In genomic region chr7:32479574-32480200, GRCh38 we compare ENCODE assay signal across 8 cellular contexts. TPM values are rescaled to one million over a fixed set of nuclear protein-coding genes. Genes with fewer than 3 reads are reported as not detected.
DNase-seq lines count a peak whose midpoint lies in the region; ATAC-seq and TF ChIP-seq lines count a peak whose summit lies in the region.

No MANE protein-coding gene starts in this region.

- intact Hi-C loops in left ventricle myocardium inferior (cut with micrococcal nuclease) (no loop called here), cardiac septum (cut with DNase I) (loop anchor here (2.0 to 10.0 kb wide), 2 partner anchors 269 to 735 kb away; no protein-coding TSS in a partner anchor), psoas muscle (cut with DNase I) (loop anchor here (5.0 to 10.0 kb wide), 3 partner anchors 267 to 737 kb away; no protein-coding TSS in a partner anchor)

- TF ChIP-seq CTCF in left ventricle myocardium inferior (IDR thresholded peaks at IDR 0.05; ENCODE audit: borderline replicate concordance), result peak; percentile 81
- TF ChIP-seq CTCF in LNCAP (IDR thresholded peaks at IDR 0.05), result peak; percentile 79
- TF ChIP-seq CTCF in Peyer's patch (IDR thresholded peaks at IDR 0.05), result peak in 4 of 6 experiments; percentile 60 to 78 (median 70)
- TF ChIP-seq CTCF in psoas muscle (IDR thresholded peaks at IDR 0.05), result peak; percentile 69

- no peak for DNase-seq in left ventricle myocardium inferior
- DNase-seq in cardiac septum (ENCODE audit: low spot score), result no peak
- no peak for DNase-seq in Peyer's patch
- peak; percentile 56 to 66 for DNase-seq in erythroblast (lab: John Stamatoyannopoulos, UW)
- DNase-seq in psoas muscle, result no peak
- DNase-seq in occipital lobe (lab: John Stamatoyannopoulos, UW), result no peak

- H3K9me3 ChIP-seq in left ventricle myocardium inferior (replicated peaks), result no peaks in the 10 kb centered on the region
- no peaks in the 10 kb centered on the region for H3K9me3 ChIP-seq in Peyer's patch
- no peaks in the 10 kb centered on the region for H3K9me3 ChIP-seq in psoas muscle

- peak in 1 of 4 donors; percentile 33 for ATAC-seq in psoas muscle
- ATAC-seq in HG02571 (IDR thresholded peaks at IDR 0.05; ENCODE audit: unreplicated experiment), result no peak

- no peak for TF ChIP-seq POLR2A in Peyer's patch (IDR thresholded peaks at IDR 0.05)
- TF ChIP-seq POLR2A in erythroblast (IDR thresholded peaks at IDR 0.05; ENCODE audit: low read length), result no peak

- H3K27me3 ChIP-seq in left ventricle myocardium inferior (ENCODE audit: low read depth), result no peaks in the 10 kb centered on the region
- H3K27me3 ChIP-seq in Peyer's patch, result no peaks in the 10 kb centered on the region
- H3K27me3 ChIP-seq in psoas muscle (ENCODE audit: insufficient read depth in 3 of 3, low read length in 2 of 3), result no peaks in the 10 kb centered on the region

- H3K4me3 ChIP-seq in left ventricle myocardium inferior (no peak overlapping the region), Peyer's patch (no peak overlapping the region), psoas muscle (no peak overlapping the region)

- peaks cover 3% of the 10 kb centered on the region for H3K36me3 ChIP-seq in left ventricle myocardium inferior
- no peaks in the 10 kb centered on the region for H3K36me3 ChIP-seq in Peyer's patch
- H3K36me3 ChIP-seq in psoas muscle (ENCODE audit: insufficient read depth in 1 of 2, low read depth in 1 of 2), result peaks cover 0 to 3% of the 10 kb centered on the region in 2 donors

- WGBS in psoas muscle, 3 donors, result 60 to 77% (median 76%) methylated on average over 2 of the region's 2 CpGs

- H3K27ac ChIP-seq in left ventricle myocardium inferior (replicated peaks) (no peak overlapping the region), Peyer's patch (no peak overlapping the region), psoas muscle (no peak overlapping the region)

- H3K4me1 ChIP-seq in left ventricle myocardium inferior (peaks cover 6% of the 10 kb centered on the region), Peyer's patch (no peaks in the 10 kb centered on the region), psoas muscle (no peaks in the 10 kb centered on the region)

RNA-seq across cellular contexts. Expression of gene LSM5, which starts 10.5 kb away (rescaled TPM):
- total RNA-seq in left ventricle myocardium inferior (39.5 TPM), cardiac septum (31.1 TPM), Peyer's patch (10 to 100 TPM in 2 of 4 donors, 1 to 10 TPM in 2; 6.2 to 32.2 (median 10.0) TPM), psoas muscle (10 to 100 TPM; 19.6 to 44.3 (median 35.6) TPM), occipital lobe (27.1 TPM)
- 100 to 1,000 TPM in 1 of 3 donors, 10 to 100 TPM in 2; 54.3 to 108 (median 70.5) TPM for polyA plus RNA-seq in psoas muscle

RNA-seq across cellular contexts. Expression of gene AVL9, which starts 15.6 kb away (rescaled TPM):
- total RNA-seq in left ventricle myocardium inferior (11.8 TPM), cardiac septum (12.5 TPM), Peyer's patch (10 to 100 TPM; 44.5 to 82.5 (median 52.5) TPM), psoas muscle (10 to 100 TPM; 11.5 to 25.2 (median 21.0) TPM), occipital lobe (87.3 TPM)
- polyA plus RNA-seq in psoas muscle, result 10 to 100 TPM in 2 of 3 donors, 1 to 10 TPM in 1; 8.1 to 23.8 (median 17.5) TPM

Comparison
In these comparisons a context has a peak if more than half of its experiments do, and no peak if none do; other contexts are left out.
1. DNase-seq: peak in erythroblast (2 of 2); none in left ventricle myocardium inferior (single experiment), cardiac septum (single experiment), Peyer's patch (0 of 3), psoas muscle (0 of 2) and occipital lobe (single experiment).
2. Peak in every context shown above with its lines, with median percentiles within 50 percentile points of each other: CTCF ChIP-seq.